ENCODE assay signal across 8 cellular contexts in genomic region chr21:44872266-44872567, GRCh38. TPM values are rescaled to one million over a fixed set of nuclear protein-coding genes. Genes with fewer than 3 reads are reported as not detected.
DNase-seq lines count a peak whose midpoint lies in the region; ATAC-seq, FAIRE-seq and TF ChIP-seq lines count a peak whose summit lies in the region.

No MANE protein-coding gene starts in this region.

- TF ChIP-seq POLR2A in GM12891 (IDR thresholded peaks at IDR 0.05; ENCODE audit: low read depth, low read length) = no peak

- DNase-seq in Caco-2 (no peak), PC-9 (peak in 1 of 2 experiments; percentile 48), epithelial cell of proximal tubule (ENCODE audit: low read depth) (no peak), pancreas (no peak), mucosa of gallbladder (ENCODE audit: low spot score) (no peak), GM12891 (ENCODE audit: insufficient read length, low spot score) (no peak)

- no peaks in the 10 kb centered on the region for H3K9me2 ChIP-seq in PC-9 (ENCODE audit: insufficient read depth)

- intact Hi-C loops in Caco-2 (cut with micrococcal nuclease; ENCODE audit: unreplicated experiment) (loop anchor here (5.0 to 10.0 kb wide), 3 partner anchors 35 to 537 kb away; partner anchors contain the start of genes CFAP410 and SUMO3), PC-9 (cut with micrococcal nuclease; ENCODE audit: unreplicated experiment) (loop anchor here (5.0 kb wide), 2 partner anchors 40 to 55 kb away; partner anchors contain the start of gene SUMO3), pancreas (cut with DNase I) (no loop called here)

- no peak overlapping the region for H2AFZ ChIP-seq in PC-9

- peak overlapping the region; percentile 89 for H3K27ac Mint-ChIP-seq in Caco-2 (ENCODE audit: unreplicated experiment)

- no peaks in the 10 kb centered on the region for H3K9me3 Mint-ChIP-seq in Caco-2 (ENCODE audit: unreplicated experiment)

- TF ChIP-seq CTCF in Caco-2 (IDR thresholded peaks at IDR 0.05; ENCODE audit: insufficient read depth in 1 of 2, low read depth in 1 of 2, low read length in 1 of 2, severe bottlenecking in 1 of 2, unreplicated experiment in 1 of 2) (no peak), PC-9 (conservative IDR thresholded peaks at IDR 0.05) (peak; percentile 27; the same call in 1 of the 2 replicates), epithelial cell of proximal tubule (conservative IDR thresholded peaks at IDR 0.05; ENCODE audit: low read depth, low read length) (peak; percentile 11), pancreas (IDR thresholded peaks at IDR 0.05) (peak in 1 of 4 donors; percentile 9)

- peak overlapping the region; percentile 95 for H3K4me3 Mint-ChIP-seq in Caco-2 (ENCODE audit: unreplicated experiment)

- FAIRE-seq in pancreas (lab: Jason Lieb, UNC) (no peak), GM12891 (lab: Jason Lieb, UNC) (no peak)

- peaks cover 29% of the 10 kb centered on the region for H4K20me1 ChIP-seq in PC-9 (ENCODE audit: insufficient read depth)

- no peaks in the 10 kb centered on the region for H3K27me3 Mint-ChIP-seq in Caco-2 (ENCODE audit: insufficient read depth, unreplicated experiment)

- H3K27me3 ChIP-seq in Caco-2 (replicated peaks; ENCODE audit: control insufficient read depth, insufficient read depth, low read length) = no peaks in the 10 kb centered on the region
- H3K27me3 ChIP-seq in PC-9 (ENCODE audit: insufficient read depth, low read depth) = no peaks in the 10 kb centered on the region
- H3K27me3 ChIP-seq in pancreas = no peaks in the 10 kb centered on the region

- peak; percentile 9 to 23 (median 18) for ATAC-seq in pancreas
- no peak for ATAC-seq in GM21360 (IDR thresholded peaks at IDR 0.05; ENCODE audit: unreplicated experiment)
- ATAC-seq in GM18520 (IDR thresholded peaks at IDR 0.05; ENCODE audit: unreplicated experiment) = no peak

- POLR2A ChIA-PET in Caco-2 (lab: Charles Lee) (no interaction called here), PC-9 (lab: Charles Lee; ENCODE audit: unreplicated experiment) (no interaction called here)

- peak overlapping the region; percentile 97 for H3K4me2 ChIP-seq in PC-9

- 9 to 10% methylated on average over 3 of the region's 3 CpGs for WGBS in pancreas, 2 donors

- H3K36me3 ChIP-seq in Caco-2 (ENCODE audit: control insufficient read depth, insufficient read depth, low read length) (no peaks in the 10 kb centered on the region; the same call in none of the 2 replicates), PC-9 (ENCODE audit: low read depth) (peaks cover 7% of the 10 kb centered on the region; the same call in 1 of the 2 replicates), pancreas (no peaks in the 10 kb centered on the region)

- CTCF ChIA-PET in Caco-2 (lab: Charles Lee) (interaction anchor here (0.6 to 2.6 kb wide), 2 partner anchors 56 to 71 kb away, joined by 4 to 13 read pairs; partner anchors contain the start of gene UBE2G2), PC-9 (lab: Charles Lee) (no interaction called here)

- no peaks in the 10 kb centered on the region for H3K9me3 ChIP-seq in Caco-2
- H3K9me3 ChIP-seq in PC-9 (ENCODE audit: insufficient read depth, low read depth) = no peaks in the 10 kb centered on the region
- H3K9me3 ChIP-seq in pancreas = no peaks in the 10 kb centered on the region

- peaks cover 58% of the 10 kb centered on the region for H3F3A ChIP-seq in PC-9 (ENCODE audit: insufficient read depth, low read depth)

- peaks cover 66% of the 10 kb centered on the region for H3K36me3 Mint-ChIP-seq in Caco-2 (ENCODE audit: insufficient read depth, unreplicated experiment)

- peaks cover 56% of the 10 kb centered on the region for H3K79me2 ChIP-seq in PC-9 (ENCODE audit: low read depth)

- peaks cover 55% of the 10 kb centered on the region for H3K4me1 ChIP-seq in Caco-2
- peaks cover 61% of the 10 kb centered on the region for H3K4me1 ChIP-seq in PC-9 (replicated peaks; ENCODE audit: insufficient read depth)
- H3K4me1 ChIP-seq in pancreas = peaks cover 17 to 30% (median 20%) of the 10 kb centered on the region in 3 donors

- H3K4me3 ChIP-seq in Caco-2 (ENCODE audit: low read depth, low read length) (peak overlapping the region; percentile 95), PC-9 (peak overlapping the region; percentile 75), epithelial cell of proximal tubule (ENCODE audit: low read depth, low read length) (peak overlapping the region; percentile 94), pancreas (peak overlapping the region in 3 of 4 donors; percentile 81 to 96 (median 94))

- no TSS peak for BruUV-seq in Caco-2 (replicated peaks; lab: Mats Ljungman, UMichigan)
- no TSS peak for BruUV-seq in PC-9 (replicated peaks; lab: Mats Ljungman, UMichigan)

- H3K4me1 Mint-ChIP-seq in Caco-2 (ENCODE audit: low read depth, unreplicated experiment) = peaks cover 38% of the 10 kb centered on the region

- H3K27ac ChIP-seq in PC-9 (peak overlapping the region; percentile 81), pancreas (peak overlapping the region; percentile 68 to 89 (median 86))

TF ChIP-seq in GM12891, 5 proteins besides CTCF, POLR2A, EP300 and RAD21:
- TF ChIP-seq POU2F2 (IDR thresholded peaks at IDR 0.05; ENCODE audit: low read depth, low read length) = no peak
- TF ChIP-seq POLR2AphosphoS5 (IDR thresholded peaks at IDR 0.05; ENCODE audit: low read depth, low read length) = no peak
- TF ChIP-seq SPI1 (IDR thresholded peaks at IDR 0.05; ENCODE audit: low read depth, low read length) = no peak
- TF ChIP-seq TAF1 (IDR thresholded peaks at IDR 0.05; ENCODE audit: low read depth, low read length) = no peak
- TF ChIP-seq PAX5 (IDR thresholded peaks at IDR 0.05; ENCODE audit: insufficient read depth, low read length, severe bottlenecking) = no peak

RNA-seq across cellular contexts. Expression of gene PTTG1IP, which starts 1.3 kb away (rescaled TPM):
- total RNA-seq in Caco-2 (2022) = 296 and 306 TPM in 2 replicates
- total RNA-seq in PC-9 (2021) = 162 and 174 TPM in 2 replicates
- total RNA-seq in epithelial cell of proximal tubule = 311 and 421 TPM in 2 replicates
- 100 to 1,000 TPM in 1 of 6 donors, 10 to 100 TPM in 5; 47.3 to 118 (median 60.6) TPM for total RNA-seq in pancreas
- polyA plus RNA-seq in pancreas = 10 to 100 TPM; 44.9 to 71.0 TPM
- 295 TPM for total RNA-seq in mucosa of gallbladder
- 26.6 TPM for polyA plus RNA-seq in GM12891 (2012; ENCODE audit: low read depth, missing spikeins)

RNA-seq across cellular contexts. Expression of gene ITGB2, which starts 48.5 kb away (rescaled TPM):
- total RNA-seq in Caco-2 (2022) = 0.48 and 1.1 TPM in 2 replicates
- 3.6 and 6.0 TPM in 2 replicates for total RNA-seq in PC-9 (2021)
- total RNA-seq in epithelial cell of proximal tubule = 3.0 and 3.5 TPM in 2 replicates
- 10 to 100 TPM in 3 of 6 donors, 1 to 10 TPM in 3; 1.1 to 88.0 (median 14.8) TPM for total RNA-seq in pancreas
- 10 to 100 TPM in 1 of 2 donors, 1 to 10 TPM in 1; 5.1 to 15.1 TPM for polyA plus RNA-seq in pancreas
- 84.5 TPM for total RNA-seq in mucosa of gallbladder
- 62.1 TPM for polyA plus RNA-seq in GM12891 (2012; ENCODE audit: low read depth, missing spikeins)

RNA-seq across cellular contexts. Expression of gene SUMO3, which starts 54.4 kb away (rescaled TPM):
- 110 and 118 TPM in 2 replicates for total RNA-seq in Caco-2 (2022)
- total RNA-seq in PC-9 (2021) = 79.6 and 81.5 TPM in 2 replicates
- 58.7 and 86.0 TPM in 2 replicates for total RNA-seq in epithelial cell of proximal tubule
- 10 to 100 TPM; 17.3 to 29.1 (median 21.7) TPM for total RNA-seq in pancreas
- polyA plus RNA-seq in pancreas = 10 to 100 TPM; 14.0 to 29.1 TPM
- total RNA-seq in mucosa of gallbladder = 70.5 TPM
- polyA plus RNA-seq in GM12891 (2012; ENCODE audit: low read depth, missing spikeins) = 67.9 TPM

Comparison
In these comparisons a context has a peak if more than half of its experiments do, and no peak if none do; other contexts are left out.
1. CTCF ChIP-seq: peak in PC-9 (single experiment) and epithelial cell of proximal tubule (single experiment); none in Caco-2 (0 of 2).
2. ATAC-seq: peak in pancreas (4 of 4); none in GM21360 (single experiment) and GM18520 (single experiment).
3. intact Hi-C loops: an anchor here in Caco-2 (5.0 to 10.0 kb wide) and PC-9 (5.0 kb wide); none called in pancreas.
4. Peak in every context shown above with its lines, with median percentiles within 50 percentile points of each other: H3K4me3 ChIP-seq.